7 cellular contexts compared by ENCODE assay signal in genomic region chr6:3421763-3422456, GRCh38. TPM values are rescaled to one million over a fixed set of nuclear protein-coding genes. Genes with fewer than 3 reads are reported as not detected.
DNase-seq lines count a peak whose midpoint lies in the region; ATAC-seq and TF ChIP-seq lines count a peak whose summit lies in the region.

No MANE protein-coding gene starts in this region.

- H3K9ac ChIP-seq in Karpas-422 (ENCODE audit: low read length) (no peak overlapping the region), iPS-20b (ENCODE audit: low read depth, low read length) (peak overlapping the region; percentile 47; the same call in 1 of the 2 replicates)

- DNase-seq in Karpas-422 (peak; percentile 11), brain pericyte (ENCODE audit: low read depth, low spot score) (peak; percentile 59), testis (no peak)

- H3K36me3 ChIP-seq in Karpas-422 (ENCODE audit: insufficient read depth, low read length) (no peaks in the 10 kb centered on the region), iPS-20b (ENCODE audit: insufficient read depth, low read depth, low read length) (no peaks in the 10 kb centered on the region), thymus (ENCODE audit: control insufficient read depth, insufficient read depth) (no peaks in the 10 kb centered on the region), testis (ENCODE audit: low read depth, missing control alignments) (no peaks in the 10 kb centered on the region)

- H3K4me2 ChIP-seq in Karpas-422 (ENCODE audit: low read depth, low read length, poor library complexity, severe bottlenecking): no peak overlapping the region

- H4K20me1 ChIP-seq in Karpas-422 (ENCODE audit: insufficient read depth, low read depth, low read length): no peaks in the 10 kb centered on the region

- ATAC-seq in GM18519 (IDR thresholded peaks at IDR 0.05; ENCODE audit: low FRiP score, unreplicated experiment) (no peak), HG03439 (IDR thresholded peaks at IDR 0.05; ENCODE audit: unreplicated experiment) (no peak)

- H2AFZ ChIP-seq in Karpas-422 (ENCODE audit: low read length): no peak overlapping the region

- H3K4me3 ChIP-seq in Karpas-422 (ENCODE audit: low read length) (no peak overlapping the region), iPS-20b (ENCODE audit: low read length) (no peak overlapping the region), thymus (ENCODE audit: low read length) (no peak overlapping the region), testis (no peak overlapping the region)

- H3K27me3 ChIP-seq in Karpas-422 (ENCODE audit: low read length): no peaks in the 10 kb centered on the region
- H3K27me3 ChIP-seq in iPS-20b (ENCODE audit: insufficient read depth, low read length): no peaks in the 10 kb centered on the region
- H3K27me3 ChIP-seq in thymus (ENCODE audit: control insufficient read depth, insufficient read depth): peaks cover 2% of the 10 kb centered on the region
- no peaks in the 10 kb centered on the region for H3K27me3 ChIP-seq in testis

- H3K79me2 ChIP-seq in Karpas-422 (ENCODE audit: low read length): no peaks in the 10 kb centered on the region

- no peak for TF ChIP-seq CTCF in testis (IDR thresholded peaks at IDR 0.05)

- TF ChIP-seq POLR2A in testis (IDR thresholded peaks at IDR 0.05): no peak

- 59% methylated on average over 13 of the region's 13 CpGs for WGBS in thymus
- WGBS in testis, 2 donors: 71 to 73% methylated on average over 13 of the region's 13 CpGs

- H3K4me1 ChIP-seq in Karpas-422 (ENCODE audit: low read length) (no peaks in the 10 kb centered on the region), iPS-20b (ENCODE audit: insufficient read depth, low read length) (peaks cover 71% of the 10 kb centered on the region), thymus (ENCODE audit: control insufficient read depth, insufficient read depth, low read length) (no peaks in the 10 kb centered on the region), testis (no peaks in the 10 kb centered on the region)

- no peak overlapping the region for H3K27ac ChIP-seq in Karpas-422 (ENCODE audit: low read length)
- peak overlapping the region; percentile 62 for H3K27ac ChIP-seq in iPS-20b (ENCODE audit: low read length)
- H3K27ac ChIP-seq in thymus (ENCODE audit: low read depth): peak overlapping the region; percentile 9
- no peak overlapping the region for H3K27ac ChIP-seq in testis

- H3K9me3 ChIP-seq in Karpas-422 (ENCODE audit: low read length) (no peaks in the 10 kb centered on the region), iPS-20b (ENCODE audit: insufficient read depth, low read depth, low read length) (no peaks in the 10 kb centered on the region), thymus (ENCODE audit: control insufficient read depth) (no peaks in the 10 kb centered on the region), testis (no peaks in the 10 kb centered on the region)

- intact Hi-C loops in testis (cut with DNase I; ENCODE audit: low total_unique reads): no loop called here

- no peaks in the 10 kb centered on the region for H3K9me2 ChIP-seq in Karpas-422 (replicated peaks; ENCODE audit: insufficient read depth, low read length)

RNA-seq across cellular contexts. Expression of gene SLC22A23, which starts 34.9 kb away (rescaled TPM):
- not detected in 2 replicates for total RNA-seq in Karpas-422 (2014; rRNA removed; shearing (Covaris generic); ENCODE audit: low replicate concordance)
- polyA plus RNA-seq in thymus (16.4 TPM), testis (ENCODE audit: insufficient read depth, low read depth, low replicate concordance) (20.9 TPM)
- 10 to 100 TPM in 1 of 2 donors, 1 to 10 TPM in 1; 9.0 to 14.9 TPM for total RNA-seq in testis

Comparison
In these comparisons a context has a peak if more than half of its experiments do, and no peak if none do; other contexts are left out.
1. H3K27ac ChIP-seq: peak in iPS-20b (single experiment) and thymus (single experiment); none in Karpas-422 (single experiment) and testis (0 of 2).
2. RNA of gene SLC22A23, which starts 34.9 kb away (total RNA-seq): 9.0 to 14.9 TPM in testis; not detected in Karpas-422; every median in the first group is over 10 times any median in the second.